In the genomic region with DNA sequence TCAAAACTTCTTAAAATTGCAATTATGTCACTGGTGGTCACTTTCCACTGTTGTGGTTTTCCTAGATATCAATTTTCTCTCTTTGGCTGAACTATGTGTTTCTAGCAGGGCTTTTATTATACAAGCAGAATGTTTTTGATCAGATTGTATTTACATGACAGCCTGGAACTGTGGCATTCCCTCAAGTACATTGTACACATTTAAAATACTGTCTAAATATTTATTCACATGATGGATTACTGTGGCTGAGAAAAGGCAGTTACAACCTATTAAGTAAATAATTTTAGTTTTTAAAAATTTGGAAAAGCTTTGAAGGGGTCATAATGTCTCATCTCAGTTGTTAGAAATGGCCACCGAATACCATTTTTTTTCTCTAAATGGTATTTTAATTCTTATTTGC, we compare ENCODE assay signal across 22 cellular contexts.
"Had no signal": no experiment of that assay in that cellular context is flagged by ENCODE, and none has a peak within 500 bp of the region (broad histone marks: within the 10 kb centered on the region; RNA-seq: fewer than 3 reads in every experiment).

No MANE protein-coding gene starts in this region.

- DNase-seq: activated CD4-positive, alpha-beta T cell treated with anti-CD3 and anti-CD28 coated beads for 48 hours; activated CD4-positive, alpha-beta T cell treated with anti-CD3 and anti-CD28 coated beads, Interleukin-2, amount 50 U/mL, for 4 hours; activated CD4-positive, CD25-positive, alpha-beta regulatory T cell treated with anti-CD3 and anti-CD28 coated beads, Interleukin-2, amount 50 U/mL, for 72 hours; activated CD8-positive, alpha-beta memory T cell treated with anti-CD3 and anti-CD28 coated beads, Interleukin-2, amount 50 U/mL, for 48 hours; activated CD8-positive, alpha-beta T cell treated with anti-CD3 and anti-CD28 coated beads, Interleukin-2, amount 10 ng/mL, durations not matched to agents 7 days and 5 days; activated naive CD4-positive, alpha-beta T cell treated with anti-CD3 and anti-CD28 coated beads, Interleukin-2, amount 50 U/mL, for 16 hours; activated naive CD8-positive, alpha-beta T cell treated with anti-CD3 and anti-CD28 coated beads, Interleukin-2, amount 10 ng/mL, durations not matched to agents 7 days and 5 days; activated T-cell treated with anti-CD3 and anti-CD28 coated beads, Interleukin-2, amount 50 U/mL, for 1 hour; adrenal gland; anterior cingulate cortex; cerebellar nuclear complex; MM.1S; NCI-H1436; NCI-H1694 treated with DMSO at 0.1 percent for 48 hours; NCI-H2081 treated with DMSO at 0.1 percent for 48 hours; NCI-H2171; NCI-H2227 treated with DMSO at 0.1 percent for 48 hours; NCI-H446 treated with DMSO at 0.1 percent for 48 hours; NCI-H524 treated with DMSO at 0.1 percent for 48 hours; SK-N-SH; SW 1271 had no signal

- H3K9me3 ChIP-seq: adrenal gland, SJCRH30, SK-N-SH had no signal

- H3K36me3 ChIP-seq: adrenal gland, SJCRH30 had no signal

- H3K27ac ChIP-seq: adrenal gland, SJCRH30 had no signal

- H3K4me3 ChIP-seq: adrenal gland, SJCRH30 had no signal

- H3K27me3 ChIP-seq: adrenal gland, SJCRH30 had no signal
